Comparison of ENCODE assay signal across 21 cellular contexts in genomic region chr14:55294603-55295002, GRCh38.
"Had no signal": no experiment of that assay in that cellular context is flagged by ENCODE, and none has a peak within 500 bp of the region (broad histone marks: within the 10 kb centered on the region; RNA-seq: fewer than 3 reads in every experiment).

No MANE protein-coding gene starts in this region.

- H3K9me3 Mint-ChIP-seq: activated naive CD4-positive, alpha-beta T cell treated with anti-CD3 and anti-CD28 coated beads, Interleukin-2, amount 10 ng/mL, durations not matched to agents 7 days and 5 days; endodermal cell; naive B cell; stimulated activated naive CD8-positive, alpha-beta T cell treated with anti-CD3 and anti-CD28 coated beads, Interleukin-15, Interleukin-2, amounts not matched to agents 100 ng/mL and 50 ng/mL, for 24 hours; T-helper 2 cell treated with Interferon-gamma antibody and Interleukin-4, amounts not matched to agents 5 μg/mL and 100 μg/mL, for 36 hours had no signal

- ATAC-seq: activated CD4-positive, CD25-positive, alpha-beta regulatory T cell treated with anti-CD3 and anti-CD28 coated beads, Interleukin-2, amount 50 U/mL, for 24 hours; gastroesophageal sphincter; heart left ventricle; lower lobe of right lung; right cardiac atrium had no signal

- H3K27ac ChIP-seq: coronary artery, esophagus squamous epithelium, gastroesophageal sphincter, heart left ventricle, lower lobe of right lung, prostate gland, tibial artery, VCaP had no signal

- H3K27me3 Mint-ChIP-seq: activated naive CD4-positive, alpha-beta T cell treated with anti-CD3 and anti-CD28 coated beads, Interleukin-2, amount 10 ng/mL, durations not matched to agents 7 days and 5 days; naive B cell; stimulated activated naive CD8-positive, alpha-beta T cell treated with anti-CD3 and anti-CD28 coated beads, Interleukin-15, Interleukin-2, amounts not matched to agents 100 ng/mL and 50 ng/mL, for 24 hours had no signal

- H3K27me3 ChIP-seq: esophagus squamous epithelium, gastroesophageal sphincter, heart left ventricle, tibial artery had no signal

- H3K4me3 ChIP-seq: coronary artery, esophagus squamous epithelium, gastroesophageal sphincter, heart left ventricle, lower lobe of right lung, prostate gland, tibial artery had no signal

- H3K27ac Mint-ChIP-seq: activated naive CD4-positive, alpha-beta T cell treated with anti-CD3 and anti-CD28 coated beads, Interleukin-2, amount 10 ng/mL, durations not matched to agents 7 days and 5 days; endodermal cell; stimulated activated naive CD8-positive, alpha-beta T cell treated with anti-CD3 and anti-CD28 coated beads, Interleukin-15, Interleukin-2, amounts not matched to agents 100 ng/mL and 50 ng/mL, for 24 hours; T-helper 2 cell treated with Interferon-gamma antibody and Interleukin-4, amounts not matched to agents 5 μg/mL and 100 μg/mL, for 36 hours had no signal

- H3K4me1 ChIP-seq: prostate gland, tibial artery had no signal

- H3K4me3 Mint-ChIP-seq: activated naive CD4-positive, alpha-beta T cell treated with anti-CD3 and anti-CD28 coated beads, Interleukin-2, amount 10 ng/mL, durations not matched to agents 7 days and 5 days; endodermal cell; naive B cell; stimulated activated naive CD8-positive, alpha-beta T cell treated with anti-CD3 and anti-CD28 coated beads, Interleukin-15, Interleukin-2, amounts not matched to agents 100 ng/mL and 50 ng/mL, for 24 hours; T-helper 2 cell treated with Interferon-gamma antibody and Interleukin-4, amounts not matched to agents 5 μg/mL and 100 μg/mL, for 36 hours had no signal

- H3K36me3 ChIP-seq: lower lobe of right lung, prostate gland had no signal

- DNase-seq: activated effector memory CD4-positive, alpha-beta T cell treated with anti-CD3 and anti-CD28 coated beads, Interleukin-2, amount 50 U/mL, for 16 hours; activated naive CD4-positive, alpha-beta T cell treated with anti-CD3 and anti-CD28 coated beads, Interleukin-2, amount 10 ng/mL, durations not matched to agents 7 days and 5 days; amygdala; cerebellar nuclear complex; endodermal cell; esophagus squamous epithelium; heart left ventricle; islet precursor cell; lower lobe of right lung; naive B cell; right cardiac atrium; stimulated activated CD4-positive, alpha-beta T cell treated with anti-CD3 and anti-CD28 coated beads, Interleukin-12 subunit alpha, Interleukin-12 subunit beta, amount 100 ng/mL, for 4 hours; stimulated activated CD4-positive, alpha-beta T cell treated with anti-CD3 and anti-CD28 coated beads, Interleukin-4, amount 100 ng/mL, for 4 hours; tibial artery had no signal

- H3K9me3 ChIP-seq: esophagus squamous epithelium, gastroesophageal sphincter, heart left ventricle, lower lobe of right lung, prostate gland, tibial artery had no signal
